Comparison of ENCODE assay signal across 17 cellular contexts in genomic region chr11:47589504-47590025, GRCh38. TPM values are rescaled to one million over a fixed set of nuclear protein-coding genes. Genes with fewer than 3 reads are reported as not detected.
DNase-seq lines count a peak whose midpoint lies in the region; ATAC-seq and TF ChIP-seq lines count a peak whose summit lies in the region.
"Had no signal": no experiment of that assay in that cellular context is flagged by ENCODE, and none has a peak within 500 bp of the region (broad histone marks: within the 10 kb centered on the region; RNA-seq: fewer than 3 reads in every experiment).

No MANE protein-coding gene starts in this region.

- H3K4me1 Mint-ChIP-seq in HFFc6 (ENCODE audit: low read depth) = no peaks in the 10 kb centered on the region

- ATAC-seq in IMR-90 (ENCODE audit: low read depth) (no peak), left lung (peak; percentile 20)
- ATAC-seq: left lobe of liver had no signal

- no peak overlapping the region for H3K27ac Mint-ChIP-seq in HFFc6
- H3K27ac Mint-ChIP-seq: activated naive CD4-positive, alpha-beta T cell treated with anti-CD3 and anti-CD28 coated beads, Interleukin-2, amount 50 U/mL, for 24 hours had no signal

- H3K4me3 ChIP-seq in IMR-90 (ENCODE audit: insufficient read depth, low read depth, low read length) (peak overlapping the region; percentile 23; the same call in 1 of the 2 replicates), endocrine pancreas (ENCODE audit: control insufficient read depth, insufficient read depth, low read length) (no peak overlapping the region), left lung (peak overlapping the region in 1 of 2 donors; percentile 11), stomach smooth muscle (ENCODE audit: low read length in 2 of 2) (peak overlapping the region; percentile 53 to 68)
- H3K4me3 ChIP-seq: BLaER1, SK-N-MC had no signal

- H3K56ac ChIP-seq in IMR-90 (ENCODE audit: extremely low read depth, insufficient read depth, low read length) = no peak overlapping the region

- no peak overlapping the region for H3K4ac ChIP-seq in IMR-90 (ENCODE audit: low read depth, low read length)

- H3K9ac ChIP-seq in IMR-90 (ENCODE audit: low read depth, low read length) (no peak overlapping the region), endocrine pancreas (ENCODE audit: control insufficient read depth, insufficient read depth, low read length) (peak overlapping the region; percentile 56), stomach smooth muscle (ENCODE audit: low read length in 2 of 2) (peak overlapping the region; percentile 42 to 68)
- H3K9ac ChIP-seq: BLaER1 had no signal

- no peak for TF ChIP-seq RAD21 in IMR-90 (IDR thresholded peaks at IDR 0.05; ENCODE audit: low read length)

- H3K27ac ChIP-seq in IMR-90 (ENCODE audit: insufficient read depth, low read length) = no peak overlapping the region
- no peak overlapping the region for H3K27ac ChIP-seq in left lung
- no peak overlapping the region for H3K27ac ChIP-seq in stomach smooth muscle (ENCODE audit: low read length)
- H3K27ac ChIP-seq: BLaER1, SK-N-MC had no signal

- no peaks in the 10 kb centered on the region for H3K9me1 ChIP-seq in IMR-90 (ENCODE audit: insufficient read depth, low read length)

- H3K36me3 Mint-ChIP-seq in HFFc6 (ENCODE audit: low read depth) = peaks cover under 1% of the 10 kb centered on the region
- H3K36me3 Mint-ChIP-seq: activated naive CD4-positive, alpha-beta T cell treated with anti-CD3 and anti-CD28 coated beads, Interleukin-2, amount 50 U/mL, for 24 hours had no signal

- no peak overlapping the region for H3K18ac ChIP-seq in IMR-90 (ENCODE audit: low read depth, low read length)

- no peak for TF ChIP-seq CTCF in IMR-90 (conservative IDR thresholded peaks at IDR 0.05; ENCODE audit: low read depth, low read length)
- TF ChIP-seq CTCF in left lung (IDR thresholded peaks at IDR 0.05) = no peak
- TF ChIP-seq CTCF in HFFc6 (IDR thresholded peaks at IDR 0.05) = no peak

- in situ Hi-C loops in IMR-90 (cut with MboI; ENCODE audit: low sequenced_read_pairs) = no loop called here

- peaks cover 6% of the 10 kb centered on the region for H3K36me3 ChIP-seq in IMR-90 (ENCODE audit: control insufficient read depth, insufficient read depth, low read length)
- H3K36me3 ChIP-seq in endocrine pancreas (ENCODE audit: control insufficient read depth, insufficient read depth, low read length) = no peaks in the 10 kb centered on the region
- H3K36me3 ChIP-seq in left lung = peaks cover 0 to 14% of the 10 kb centered on the region in 2 donors
- peaks cover 0 to 2% of the 10 kb centered on the region in 2 donors for H3K36me3 ChIP-seq in stomach smooth muscle (ENCODE audit: control insufficient read depth in 2 of 2, insufficient read depth in 2 of 2, low read length in 2 of 2)

- no peak overlapping the region for H2AK9ac ChIP-seq in IMR-90 (replicated peaks; ENCODE audit: low read depth, low read length, poor library complexity)

- no peaks in the 10 kb centered on the region for H4K20me1 ChIP-seq in IMR-90 (ENCODE audit: insufficient read depth, low read length)
- H4K20me1 ChIP-seq: BLaER1 had no signal

- H2BK20ac ChIP-seq in IMR-90 (ENCODE audit: low read depth, low read length) = no peak overlapping the region

- no peak overlapping the region for H3K23ac ChIP-seq in IMR-90 (ENCODE audit: low read depth, low read length)

- DNase-seq in IMR-90 (no peak), left lung (no peak), HFFc6 (no peak), NCI-H1092 treated with DMSO at 0.1 percent for 48 hours (lab: John Stamatoyannopoulos, UW) (no peak)
- DNase-seq in activated CD4-positive, CD25-positive, alpha-beta regulatory T cell (lab: John Stamatoyannopoulos, UW) = no peak
- no peak for DNase-seq in activated T-cell treated with anti-CD3 and anti-CD28 coated beads, Interleukin-2, amount 50 U/mL, for 1 hour
- DNase-seq: NCI-H1930 had no signal

- no peak overlapping the region for H2BK15ac ChIP-seq in IMR-90 (ENCODE audit: low read depth, low read length)

- intact Hi-C loops in IMR-90 (cut with micrococcal nuclease) (no loop called here), left lung (cut with DNase I) (no loop called here)

- WGBS in IMR-90 (ENCODE audit: extremely low coverage in 2 of 2, insufficient read length in 1 of 2), 2 experiments = 38% methylated on average over 42 of the region's 60 CpGs; no CpG with 5 or more reads in 1 of the 2 experiments

- H2BK120ac ChIP-seq in IMR-90 (ENCODE audit: low read depth, low read length) = no peak overlapping the region

- H3K9me3 ChIP-seq in IMR-90 (ENCODE audit: control insufficient read depth, insufficient read depth, low read length) (peaks cover 3% of the 10 kb centered on the region), endocrine pancreas (ENCODE audit: control insufficient read depth, low read length) (no peaks in the 10 kb centered on the region), left lung (no peaks in the 10 kb centered on the region), stomach smooth muscle (ENCODE audit: control insufficient read depth in 2 of 2, low read length in 2 of 2) (no peaks in the 10 kb centered on the region)
- H3K9me3 ChIP-seq: BLaER1 had no signal

- no peak overlapping the region for H2BK5ac ChIP-seq in IMR-90 (ENCODE audit: low read depth, low read length, poor library complexity, severe bottlenecking)

- H3K27me3 ChIP-seq in IMR-90 (ENCODE audit: control insufficient read depth, insufficient read depth, low read length) (peaks cover 42% of the 10 kb centered on the region), endocrine pancreas (ENCODE audit: control insufficient read depth, insufficient read depth, low read length) (peaks cover 2% of the 10 kb centered on the region), left lung (peaks cover 22 to 52% of the 10 kb centered on the region in 2 donors), stomach smooth muscle (ENCODE audit: control insufficient read depth in 1 of 2, insufficient read depth in 2 of 2, low read length in 2 of 2) (peaks cover 28 to 32% of the 10 kb centered on the region in 2 donors)

- no peak overlapping the region for H4K91ac ChIP-seq in IMR-90 (ENCODE audit: insufficient read depth, low read depth, low read length)

- no peak overlapping the region for H3K4me2 ChIP-seq in IMR-90 (ENCODE audit: low read depth, low read length)

- H4K8ac ChIP-seq in IMR-90 (ENCODE audit: low read depth in 2 of 2, low read length in 2 of 2) = no peak overlapping the region; a peak in 1 of 4 replicates

- no peaks in the 10 kb centered on the region for H3K9me3 Mint-ChIP-seq in HFFc6
- H3K9me3 Mint-ChIP-seq: activated naive CD4-positive, alpha-beta T cell treated with anti-CD3 and anti-CD28 coated beads, Interleukin-2, amount 50 U/mL, for 24 hours; dendritic cell treated with granulocyte-macrophage colony-stimulating factor and Interleukin-4, amounts not matched to agents 40 ng/mL and 50 ng/mL, for 4 days had no signal

- no peak for TF ChIP-seq POLR2A in IMR-90 (IDR thresholded peaks at IDR 0.05; ENCODE audit: low read depth, low read length)

- H3K14ac ChIP-seq in IMR-90 (replicated peaks; ENCODE audit: low read depth, low read length) = no peak overlapping the region

- CTCF ChIA-PET in IMR-90 (lab: Yijun Ruan, JAX) = no interaction called here

- H2AK5ac ChIP-seq in IMR-90 (ENCODE audit: low read depth, low read length) = no peak overlapping the region

- no TSS peak for BruUV-seq in IMR-90 (replicated peaks; lab: Mats Ljungman, UMichigan)

- H3K4me1 ChIP-seq in IMR-90 (ENCODE audit: control insufficient read depth, insufficient read depth, low read length) (no peaks in the 10 kb centered on the region), endocrine pancreas (ENCODE audit: control insufficient read depth, insufficient read depth, low read length) (no peaks in the 10 kb centered on the region), left lung (peaks cover 0 to 19% of the 10 kb centered on the region in 2 donors), stomach smooth muscle (ENCODE audit: control insufficient read depth, insufficient read depth, low read length) (peaks cover 22% of the 10 kb centered on the region)

- H2AFZ ChIP-seq in IMR-90 (replicated peaks; ENCODE audit: low read length, poor library complexity) = peak overlapping the region; percentile 83

- peaks cover 28% of the 10 kb centered on the region for H3K27me3 Mint-ChIP-seq in HFFc6 (ENCODE audit: insufficient read depth)

- dilution Hi-C loops in IMR-90 (cut with HindIII; ENCODE audit: low sequenced_read_pairs, unreplicated experiment) = no loop called here

- H3K79me1 ChIP-seq in IMR-90 (ENCODE audit: low read depth in 1 of 2, low read length in 2 of 2) = no peaks in the 10 kb centered on the region

- no peak overlapping the region for H3K4me3 Mint-ChIP-seq in HFFc6
- H3K4me3 Mint-ChIP-seq: activated naive CD4-positive, alpha-beta T cell treated with anti-CD3 and anti-CD28 coated beads, Interleukin-2, amount 50 U/mL, for 24 hours had no signal

- no peak overlapping the region for H4K5ac ChIP-seq in IMR-90 (ENCODE audit: low read depth, low read length)

- POLR2A ChIA-PET in IMR-90 (lab: Charles Lee; ENCODE audit: unreplicated experiment) = no interaction called here

RNA-seq across cellular contexts. Expression of gene FAM180B, which starts 3.1 kb away (rescaled TPM):
- not detected in 2 replicates for total RNA-seq in IMR-90 (2012; rRNA removed)
- not detected in 2 replicates for polyA plus RNA-seq in IMR-90 (2012; rRNA removed)
- polyA plus RNA-seq in IMR-90 (2012; cell fraction: cytosol; rRNA removed) = 0.02 TPM in 1 of 2 replicates, not detected in the other
- polyA plus RNA-seq in IMR-90 (2012; cell fraction: nucleus; rRNA removed; ENCODE audit: low replicate concordance) = 0.14 and 0.29 TPM in 2 replicates
- total RNA-seq in left lung = not detected
- not detected for total RNA-seq in HFFc6 (2021; fragmentation: NEBNext Ultra II Directional; extraction: Animal tissue kit (Norgen Biotek cat#: 25700))
- total RNA-seq: frontal cortex, left lobe of liver had no signal
- polyA plus RNA-seq: neural cell had no signal

RNA-seq across cellular contexts. Expression of gene C1QTNF4, which starts 4.6 kb away (rescaled TPM):
- total RNA-seq in IMR-90 (2012; rRNA removed) (under 0.01 TPM in 1 of 2 replicates, not detected in the other), left lung (1 to 10 TPM in 1 of 2 donors, under 1 TPM in 1; 0.21 to 1.3 TPM)
- 0.12 and 0.16 TPM in 2 replicates for polyA plus RNA-seq in IMR-90 (2012; rRNA removed)
- polyA plus RNA-seq in IMR-90 (2012; cell fraction: cytosol; rRNA removed) = 0.03 and 0.45 TPM in 2 replicates
- 0.31 and 0.89 TPM in 2 replicates for polyA plus RNA-seq in IMR-90 (2012; cell fraction: nucleus; rRNA removed; ENCODE audit: low replicate concordance)
- total RNA-seq in HFFc6 (2021; fragmentation: NEBNext Ultra II Directional; extraction: Animal tissue kit (Norgen Biotek cat#: 25700)) = not detected
- total RNA-seq: activated CD8-positive, alpha-beta memory T cell treated with anti-CD3 and anti-CD28 coated beads for 36 hours had no signal

RNA-seq across cellular contexts. Expression of gene NDUFS3, which starts 10.7 kb away (rescaled TPM):
- total RNA-seq in IMR-90 (2012; rRNA removed) (77.1 and 79.7 TPM in 2 replicates), left lung (10 to 100 TPM; 76.2 to 89.0 TPM)
- polyA plus RNA-seq in IMR-90 (2012; rRNA removed) = 108 and 114 TPM in 2 replicates
- 158 and 196 TPM in 2 replicates for polyA plus RNA-seq in IMR-90 (2012; cell fraction: cytosol; rRNA removed)
- polyA plus RNA-seq in IMR-90 (2012; cell fraction: nucleus; rRNA removed; ENCODE audit: low replicate concordance) = 127 and 140 TPM in 2 replicates
- total RNA-seq in HFFc6 (2021; fragmentation: NEBNext Ultra II Directional; extraction: Animal tissue kit (Norgen Biotek cat#: 25700)) = 100 to 1,000 TPM in 3 of 6 experiments, 10 to 100 TPM in 3; 97.0 to 105 (median 99.8) TPM

RNA-seq across cellular contexts. Expression of gene KBTBD4, which starts 10.8 kb away (rescaled TPM):
- total RNA-seq in IMR-90 (2012; rRNA removed) (37.2 and 41.6 TPM in 2 replicates), left lung (10 to 100 TPM; 13.3 to 13.9 TPM)
- 12.2 and 14.9 TPM in 2 replicates for polyA plus RNA-seq in IMR-90 (2012; rRNA removed)
- 9.1 and 21.9 TPM in 2 replicates for polyA plus RNA-seq in IMR-90 (2012; cell fraction: cytosol; rRNA removed)
- 6.9 and 10.5 TPM in 2 replicates for polyA plus RNA-seq in IMR-90 (2012; cell fraction: nucleus; rRNA removed; ENCODE audit: low replicate concordance)
- total RNA-seq in HFFc6 (2021; fragmentation: NEBNext Ultra II Directional; extraction: Animal tissue kit (Norgen Biotek cat#: 25700)) = 10 to 100 TPM; 15.9 to 19.4 (median 18.4) TPM

RNA-seq across cellular contexts. Expression of gene PTPMT1, which starts 24.2 kb away (rescaled TPM):
- total RNA-seq in IMR-90 (2012; rRNA removed) (51.4 and 55.0 TPM in 2 replicates), left lung (10 to 100 TPM; 61.4 to 75.2 TPM)
- 51.6 and 58.3 TPM in 2 replicates for polyA plus RNA-seq in IMR-90 (2012; rRNA removed)
- 77.4 and 85.2 TPM in 2 replicates for polyA plus RNA-seq in IMR-90 (2012; cell fraction: cytosol; rRNA removed)
- 29.3 and 32.5 TPM in 2 replicates for polyA plus RNA-seq in IMR-90 (2012; cell fraction: nucleus; rRNA removed; ENCODE audit: low replicate concordance)
- total RNA-seq in HFFc6 (2021; fragmentation: NEBNext Ultra II Directional; extraction: Animal tissue kit (Norgen Biotek cat#: 25700)) = 10 to 100 TPM; 51.8 to 64.2 (median 54.5) TPM
